In the genomic region with DNA sequence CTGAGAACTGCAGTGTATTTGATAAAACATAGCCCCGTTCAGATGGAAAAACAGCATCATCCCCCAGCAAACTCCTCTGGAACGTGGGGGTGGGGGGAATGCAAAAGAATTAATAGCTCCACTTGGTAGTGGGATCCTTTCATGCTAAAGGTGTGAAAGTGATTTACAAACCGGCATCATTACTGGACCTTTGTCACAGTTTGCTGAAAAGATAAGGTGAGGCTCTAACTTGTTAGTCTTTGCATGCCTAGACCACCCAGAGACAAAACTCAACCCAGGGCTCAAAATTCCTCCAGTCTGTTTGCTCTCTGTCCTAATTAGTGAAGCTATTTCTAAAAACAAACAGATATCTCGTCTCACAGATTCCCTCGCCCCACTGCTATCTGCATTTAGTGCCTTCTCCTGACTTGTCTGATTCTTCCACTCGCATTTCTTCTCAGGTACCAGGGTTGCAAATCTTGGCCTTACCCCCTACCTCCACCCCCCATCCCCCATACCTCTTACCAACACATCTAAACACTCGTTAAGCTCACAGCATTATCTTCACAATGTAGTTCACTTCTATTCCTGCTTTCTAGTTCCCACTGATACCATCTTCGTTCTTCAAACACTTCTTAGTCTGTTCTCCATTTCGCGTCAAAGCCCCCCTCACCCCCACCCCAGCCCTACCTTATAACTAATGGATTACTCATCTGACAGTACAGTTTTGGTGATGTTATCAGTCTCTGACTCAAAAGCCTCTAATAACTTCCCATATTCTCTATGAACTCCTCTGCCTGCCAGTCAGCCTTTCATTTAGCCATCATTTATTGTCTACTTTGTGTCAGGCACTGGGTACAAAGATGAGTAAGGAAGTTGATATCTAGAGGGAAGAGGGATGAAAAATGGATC, we compare ENCODE assay signal across 9 cellular contexts. TPM values are rescaled to one million over a fixed set of nuclear protein-coding genes. Genes with fewer than 3 reads are reported as not detected.
DNase-seq lines count a peak whose midpoint lies in the region; ATAC-seq and TF ChIP-seq lines count a peak whose summit lies in the region.
"Had no signal": no experiment of that assay in that cellular context is flagged by ENCODE, and none has a peak within 500 bp of the region (broad histone marks: within the 10 kb centered on the region; RNA-seq: fewer than 3 reads in every experiment).

No MANE protein-coding gene starts in this region.

- no peak overlapping the region for H3K4ac ChIP-seq in mesendoderm (ENCODE audit: low read depth, low read length)

- H3K4me1 ChIP-seq in BLaER1 treated with 17β-estradiol and CSF1 and Interleukin-3, amounts not matched to agents 10 nM and 100 nM, result peaks cover 85 to 96% (median 91%) of the 10 kb centered on the region in 10 experiments
- peaks cover 26% of the 10 kb centered on the region for H3K4me1 ChIP-seq in mesendoderm (ENCODE audit: control insufficient read depth, low read depth, low read length)

- no peak overlapping the region for H4K8ac ChIP-seq in mesendoderm (ENCODE audit: low read depth, low read length)

- peaks cover 0 to 2% (median 0%) of the 10 kb centered on the region in 11 experiments; a peak in 3 of 22 replicates for H3K36me3 ChIP-seq in BLaER1 treated with 17β-estradiol and CSF1 and Interleukin-3, amounts not matched to agents 10 nM and 100 nM
- H3K36me3 ChIP-seq in mesendoderm (ENCODE audit: control insufficient read depth, insufficient read depth, low read length), result no peaks in the 10 kb centered on the region
- no peaks in the 10 kb centered on the region for H3K36me3 ChIP-seq in MG63

- H3K9me3 ChIP-seq in BLaER1 treated with 17β-estradiol and CSF1 and Interleukin-3, amounts not matched to agents 10 nM and 100 nM (replicated peaks in 1 of 11), result no peaks in the 10 kb centered on the region
- H3K9me3 ChIP-seq in MG63, result no peaks in the 10 kb centered on the region
- H3K9me3 ChIP-seq: mucosa of descending colon had no signal

- H3K79me1 ChIP-seq in mesendoderm (ENCODE audit: low read length), result no peaks in the 10 kb centered on the region

- no peak overlapping the region for H2BK5ac ChIP-seq in mesendoderm (ENCODE audit: low read length)

- H3K27me3 Mint-ChIP-seq in activated T-cell treated with anti-CD3 and anti-CD28 coated beads, Interleukin-2, amount 50 U/mL, for 4 hours (ENCODE audit: low read depth), result no peaks in the 10 kb centered on the region

- peak overlapping the region; percentile 74 for H3K4me3 Mint-ChIP-seq in activated T-cell treated with anti-CD3 and anti-CD28 coated beads, Interleukin-2, amount 50 U/mL, for 4 hours

- H3K27me3 ChIP-seq in BLaER1 treated with 17β-estradiol and CSF1 and Interleukin-3, amounts not matched to agents 10 nM and 100 nM, result no peaks in the 10 kb centered on the region
- H3K27me3 ChIP-seq in mesendoderm (ENCODE audit: insufficient read depth, low read length, poor library complexity) (no peaks in the 10 kb centered on the region), MG63 (no peaks in the 10 kb centered on the region)

- peaks cover 75% of the 10 kb centered on the region for H3K4me1 Mint-ChIP-seq in activated T-cell treated with anti-CD3 and anti-CD28 coated beads, Interleukin-2, amount 50 U/mL, for 4 hours (ENCODE audit: low read depth)

- no peaks in the 10 kb centered on the region for H3K79me2 ChIP-seq in mesendoderm (ENCODE audit: control insufficient read depth, insufficient read depth, low read length)

- POLR2A ChIA-PET in HEK293T (lab: Yijun Ruan, JAX), result interaction anchor here (0.8 to 4.7 kb wide), 5 partner anchors 10 to 43 kb away, joined by 3 to 33 read pairs (median 6); a partner anchor contains a TSS

- H3K36me3 Mint-ChIP-seq in activated T-cell treated with anti-CD3 and anti-CD28 coated beads, Interleukin-2, amount 50 U/mL, for 4 hours (ENCODE audit: insufficient read depth), result peaks cover under 1% of the 10 kb centered on the region

- peak overlapping the region in 4 of 11 experiments; percentile 13 to 30 (median 18); a peak in 5 of 22 replicates for H3K9ac ChIP-seq in BLaER1 treated with 17β-estradiol and CSF1 and Interleukin-3, amounts not matched to agents 10 nM and 100 nM
- H3K9ac ChIP-seq in mesendoderm (ENCODE audit: low read length), result no peak overlapping the region

- peaks cover 0 to 20% (median 10%) of the 10 kb centered on the region in 11 experiments; a peak in 18 of 22 replicates for H4K20me1 ChIP-seq in BLaER1 treated with 17β-estradiol and CSF1 and Interleukin-3, amounts not matched to agents 10 nM and 100 nM

- no peak overlapping the region for H4K5ac ChIP-seq in mesendoderm (ENCODE audit: low read length)

- DNase-seq in HEK293T (ENCODE audit: extremely low spot score) (no peak), mesendoderm (peak; percentile 93), medulla oblongata (ENCODE audit: extremely low spot score) (no peak), left lobe of liver (ENCODE audit: low spot score) (no peak), hepatic stellate cell (ENCODE audit: low spot score) (no peak), MG63 (no peak)
- peak; percentile 17 for DNase-seq in activated T-cell treated with anti-CD3 and anti-CD28 coated beads, Interleukin-2, amount 50 U/mL, for 4 hours
- DNase-seq: mucosa of descending colon had no signal

- no peak overlapping the region for H2BK15ac ChIP-seq in mesendoderm (replicated peaks; ENCODE audit: low read depth)

- H3K56ac ChIP-seq in mesendoderm (ENCODE audit: low read length), result no peak overlapping the region

- H3K23ac ChIP-seq in mesendoderm (ENCODE audit: low read length), result no peak overlapping the region

- CTCF ChIA-PET in HEK293T (lab: Yijun Ruan, JAX), result no interaction called here

- no peak overlapping the region for H2AK5ac ChIP-seq in mesendoderm (ENCODE audit: low read length)

- peak overlapping the region in 7 of 11 experiments; percentile 6 to 49 (median 38); a peak in 11 of 22 replicates for H3K27ac ChIP-seq in BLaER1 treated with 17β-estradiol and CSF1 and Interleukin-3, amounts not matched to agents 10 nM and 100 nM
- peak overlapping the region; percentile 87 for H3K27ac ChIP-seq in mesendoderm (ENCODE audit: low read depth, low read length)

- no peak overlapping the region; a peak in 1 of 20 replicates for H3K4me3 ChIP-seq in BLaER1 treated with 17β-estradiol and CSF1 and Interleukin-3, amounts not matched to agents 10 nM and 100 nM
- H3K4me3 ChIP-seq in mesendoderm (ENCODE audit: low read length) (no peak overlapping the region), MG63 (no peak overlapping the region)
- H3K4me3 ChIP-seq: mucosa of descending colon had no signal

- H2BK120ac ChIP-seq in mesendoderm (ENCODE audit: low read depth, low read length), result no peak overlapping the region

- peak overlapping the region; percentile 43 to 99 (median 98) for H3K4me2 ChIP-seq in BLaER1 treated with 17β-estradiol and CSF1 and Interleukin-3, amounts not matched to agents 10 nM and 100 nM
- no peak overlapping the region for H3K4me2 ChIP-seq in mesendoderm (ENCODE audit: low read length)

- peak; percentile 12 to 15 for ATAC-seq in activated T-cell treated with anti-CD3 and anti-CD28 coated beads, Interleukin-2, amount 50 U/mL, for 4 hours
- no peak for ATAC-seq in left lobe of liver
- ATAC-seq: mucosa of descending colon had no signal

- H3K18ac ChIP-seq in mesendoderm (ENCODE audit: low read length), result peak overlapping the region; percentile 81

- no peaks in the 10 kb centered on the region for H3K9me3 Mint-ChIP-seq in activated T-cell treated with anti-CD3 and anti-CD28 coated beads, Interleukin-2, amount 50 U/mL, for 4 hours

- WGBS in mesendoderm (ENCODE audit: extremely low coverage, insufficient coverage, low lambda C conversion rate), result 100% methylated on average over 1 of the region's 10 CpGs

TF ChIP-seq in HEK293T, 16 proteins besides CTCF, POLR2A, EP300 and RAD21:
- TF ChIP-seq FOXK2 (IDR thresholded peaks at IDR 0.05), result no peak
- TF ChIP-seq, protein P1, sequence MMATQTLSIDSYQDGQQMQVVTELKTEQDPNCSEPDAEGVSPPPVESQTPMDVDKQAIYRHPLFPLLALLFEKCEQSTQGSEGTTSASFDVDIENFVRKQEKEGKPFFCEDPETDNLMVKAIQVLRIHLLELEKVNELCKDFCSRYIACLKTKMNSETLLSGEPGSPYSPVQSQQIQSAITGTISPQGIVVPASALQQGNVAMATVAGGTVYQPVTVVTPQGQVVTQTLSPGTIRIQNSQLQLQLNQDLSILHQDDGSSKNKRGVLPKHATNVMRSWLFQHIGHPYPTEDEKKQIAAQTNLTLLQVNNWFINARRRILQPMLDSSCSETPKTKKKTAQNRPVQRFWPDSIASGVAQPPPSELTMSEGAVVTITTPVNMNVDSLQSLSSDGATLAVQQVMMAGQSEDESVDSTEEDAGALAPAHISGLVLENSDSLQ (IDR thresholded peaks at IDR 0.05), result 0 out of 2 replicates have a peak, but pooled peaks have one; percentile 43
TF ChIP-seq in HEK293T: peak in this region for 1.

RNA-seq across cellular contexts. Expression of a gene that starts 11.8 kb away (rescaled TPM):
- 10 to 100 TPM; 43.6 to 58.9 (median 54.9) TPM for total RNA-seq in activated T-cell treated with anti-CD3 and anti-CD28 coated beads, Interleukin-2, amount 50 U/mL, for 4 hours
- 3.5 TPM for polyA plus RNA-seq in mesendoderm (2013, experiment 1 of 2)
- 3.2 TPM for polyA plus RNA-seq in mesendoderm (2013, experiment 2 of 2)
- total RNA-seq in left lobe of liver, result 3.0 TPM
- 10.5 and 17.8 TPM in 2 replicates for total RNA-seq in MG63 (2014; rRNA removed; shearing (Covaris generic); ENCODE audit: low replicate concordance)

Comparison
In these comparisons a context has a peak if more than half of its experiments do, and no peak if none do; other contexts are left out.
1. DNase-seq: peak in activated T-cell treated with anti-CD3 and anti-CD28 coated beads, Interleukin-2, amount 50 U/mL, for 4 hours (single experiment) and mesendoderm (single experiment); none in HEK293T (single experiment), medulla oblongata (single experiment), left lobe of liver (single experiment), hepatic stellate cell (single experiment) and MG63 (single experiment).